In genomic region chr11:19994712-19995111, GRCh38 we compare ENCODE assay signal across 24 cellular contexts.
DNase-seq lines count a peak whose midpoint lies in the region; ATAC-seq and TF ChIP-seq lines count a peak whose summit lies in the region.
"Had no signal": no experiment of that assay in that cellular context is flagged by ENCODE, and none has a peak within 500 bp of the region (broad histone marks: within the 10 kb centered on the region; RNA-seq: fewer than 3 reads in every experiment).

No MANE protein-coding gene starts in this region.

- H3K27me3 ChIP-seq in left ventricle myocardium inferior (ENCODE audit: low read depth) (no peaks in the 10 kb centered on the region), ascending aorta (no peaks in the 10 kb centered on the region)
- H3K27me3 ChIP-seq: brain microvascular endothelial cell, colonic mucosa had no signal

- H3K36me3 ChIP-seq in left ventricle myocardium inferior (peaks cover 8% of the 10 kb centered on the region), ascending aorta (peaks cover 45 to 55% of the 10 kb centered on the region in 2 donors)
- H3K36me3 ChIP-seq: brain microvascular endothelial cell, colonic mucosa, neural progenitor cell had no signal

- H3K27ac Mint-ChIP-seq in chondrocyte (ENCODE audit: unreplicated experiment) (peak overlapping the region; percentile 73), nephron (peak overlapping the region in 2 of 3 experiments; percentile 30 to 56)
- H3K27ac Mint-ChIP-seq: activated T-cell treated with anti-CD3 and anti-CD28 coated beads, Interleukin-2, amount 50 U/mL, for 24 hours; neural progenitor cell; progenitor cell of endocrine pancreas; T-helper 1 cell treated with Interleukin-12 subunit alpha and Interleukin-12 subunit beta and Interleukin-4 antibody, amounts not matched to agents 30 μg/mL and 1 μg/mL, for 36 hours had no signal

- H3K27ac ChIP-seq in left ventricle myocardium inferior (replicated peaks), result peak overlapping the region; percentile 64
- H3K27ac ChIP-seq in ascending aorta, result peak overlapping the region in 1 of 2 donors; percentile 21
- H3K27ac ChIP-seq: colonic mucosa, KMS-11, neural progenitor cell, SK-N-MC had no signal

- intact Hi-C loops in left ventricle myocardium inferior (cut with micrococcal nuclease) (no loop called here), left cardiac atrium (cut with DNase I) (no loop called here), ascending aorta (cut with DNase I) (no loop called here)

- H3K9me3 ChIP-seq in left ventricle myocardium inferior (replicated peaks) (no peaks in the 10 kb centered on the region), ascending aorta (no peaks in the 10 kb centered on the region)
- H3K9me3 ChIP-seq: colonic mucosa had no signal

- peaks cover 38% of the 10 kb centered on the region for H3K4me1 ChIP-seq in left ventricle myocardium inferior
- H3K4me1 ChIP-seq in ascending aorta, result peaks cover 3 to 20% of the 10 kb centered on the region in 2 donors
- H3K4me1 ChIP-seq: colonic mucosa, neural progenitor cell had no signal

- ATAC-seq in left cardiac atrium (no peak), HG02642 (IDR thresholded peaks at IDR 0.05; ENCODE audit: poor library complexity, unreplicated experiment) (no peak), HG03442 (IDR thresholded peaks at IDR 0.05; ENCODE audit: unreplicated experiment) (no peak), GM19467 (IDR thresholded peaks at IDR 0.05; ENCODE audit: unreplicated experiment) (no peak)

- H3K36me3 Mint-ChIP-seq in chondrocyte (ENCODE audit: low read depth) (peaks cover 19% of the 10 kb centered on the region), nephron (ENCODE audit: low read depth) (no peaks in the 10 kb centered on the region)

- H3K9me3 Mint-ChIP-seq in chondrocyte (ENCODE audit: low read depth) (no peaks in the 10 kb centered on the region), nephron (no peaks in the 10 kb centered on the region)
- H3K9me3 Mint-ChIP-seq: activated T-cell treated with anti-CD3 and anti-CD28 coated beads, Interleukin-2, amount 50 U/mL, for 24 hours; neural progenitor cell; T-helper 1 cell treated with Interleukin-12 subunit alpha and Interleukin-12 subunit beta and Interleukin-4 antibody, amounts not matched to agents 30 μg/mL and 1 μg/mL, for 36 hours had no signal

- no peak overlapping the region for H3K4me3 ChIP-seq in left ventricle myocardium inferior
- no peak overlapping the region for H3K4me3 ChIP-seq in ascending aorta
- H3K4me3 ChIP-seq: colonic mucosa, neural progenitor cell, SK-N-MC, skin epidermis had no signal

- H3K4me3 Mint-ChIP-seq in chondrocyte (ENCODE audit: unreplicated experiment) (no peak overlapping the region), nephron (no peak overlapping the region)
- H3K4me3 Mint-ChIP-seq: activated T-cell treated with anti-CD3 and anti-CD28 coated beads, Interleukin-2, amount 50 U/mL, for 24 hours; neural progenitor cell; T-helper 1 cell treated with Interleukin-12 subunit alpha and Interleukin-12 subunit beta and Interleukin-4 antibody, amounts not matched to agents 30 μg/mL and 1 μg/mL, for 36 hours had no signal

- no peak for TF ChIP-seq CTCF in left ventricle myocardium inferior (IDR thresholded peaks at IDR 0.05; ENCODE audit: borderline replicate concordance)
- no peak for TF ChIP-seq CTCF in chondrocyte (IDR thresholded peaks at IDR 0.05)
- no peak for TF ChIP-seq CTCF in nephron (IDR thresholded peaks at IDR 0.05; ENCODE audit: unreplicated experiment in 3 of 3)
- TF ChIP-seq CTCF in ascending aorta (IDR thresholded peaks at IDR 0.05), result no peak

- H3K27me3 Mint-ChIP-seq in chondrocyte (ENCODE audit: low read depth) (no peaks in the 10 kb centered on the region), nephron (ENCODE audit: low read depth) (peaks cover 3% of the 10 kb centered on the region)
- H3K27me3 Mint-ChIP-seq: progenitor cell of endocrine pancreas had no signal

- no peak for DNase-seq in left ventricle myocardium inferior
- no peak for DNase-seq in left cardiac atrium
- no peak for DNase-seq in chondrocyte (ENCODE audit: low spot score)
- DNase-seq in ascending aorta (ENCODE audit: low spot score in 2 of 2), result no peak
- DNase-seq: activated CD8-positive, alpha-beta memory T cell treated with anti-CD3 and anti-CD28 coated beads for 24 hours; activated T-cell treated with anti-CD3 and anti-CD28 coated beads, Interleukin-2, amount 50 U/mL, for 24 hours; C1 segment of cervical spinal cord; colonic mucosa; effector memory CD4-positive, alpha-beta T cell; kidney; MV-4-11; NCI-H526; stimulated activated CD4-positive, alpha-beta T cell treated with anti-CD3 and anti-CD28 coated beads, Interleukin-1b, Interleukin-23, amount 100 ng/mL, for 48 hours had no signal

- H3K4me1 Mint-ChIP-seq in chondrocyte (ENCODE audit: low read depth) (peaks cover 21% of the 10 kb centered on the region), nephron (peaks cover 35% of the 10 kb centered on the region)
